Comparison of ENCODE assay signal across 1 cellular context in the genomic region with DNA sequence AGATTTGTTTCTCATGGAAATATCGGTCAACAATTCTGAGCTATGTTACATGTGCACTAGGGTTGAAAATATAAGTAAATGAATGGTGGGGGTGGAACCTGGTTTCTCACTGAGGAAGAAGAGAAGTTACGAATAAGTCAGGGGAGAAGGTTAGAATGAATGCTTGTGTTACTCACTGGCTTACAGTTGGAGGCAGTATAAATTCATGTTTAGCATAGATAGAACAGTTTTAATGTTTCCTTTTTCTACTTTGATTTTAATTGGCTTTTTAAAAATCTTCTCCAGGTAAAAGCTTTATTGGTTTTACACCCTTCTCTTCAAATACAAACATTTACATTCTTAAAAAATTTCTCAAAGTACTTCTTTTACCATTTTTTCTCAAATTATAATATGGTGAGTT.
TF ChIP-seq lines count a peak whose summit lies in the region.

No MANE protein-coding gene starts in this region.

TF ChIP-seq in IMR-90, 13 proteins besides CTCF, POLR2A, EP300 and RAD21 (continued from another document):
- TF ChIP-seq, protein P1, sequence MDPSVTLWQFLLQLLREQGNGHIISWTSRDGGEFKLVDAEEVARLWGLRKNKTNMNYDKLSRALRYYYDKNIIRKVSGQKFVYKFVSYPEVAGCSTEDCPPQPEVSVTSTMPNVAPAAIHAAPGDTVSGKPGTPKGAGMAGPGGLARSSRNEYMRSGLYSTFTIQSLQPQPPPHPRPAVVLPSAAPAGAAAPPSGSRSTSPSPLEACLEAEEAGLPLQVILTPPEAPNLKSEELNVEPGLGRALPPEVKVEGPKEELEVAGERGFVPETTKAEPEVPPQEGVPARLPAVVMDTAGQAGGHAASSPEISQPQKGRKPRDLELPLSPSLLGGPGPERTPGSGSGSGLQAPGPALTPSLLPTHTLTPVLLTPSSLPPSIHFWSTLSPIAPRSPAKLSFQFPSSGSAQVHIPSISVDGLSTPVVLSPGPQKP (IDR thresholded peaks at IDR 0.05; ENCODE audit: borderline replicate concordance, low read depth, low read length) = no peak
- TF ChIP-seq NFE2L2 (IDR thresholded peaks at IDR 0.05; ENCODE audit: low read depth, low read length) (no peak), MXI1 (IDR thresholded peaks at IDR 0.05; ENCODE audit: borderline replicate concordance, low read depth, low read length) (no peak)
